In the genomic region with DNA sequence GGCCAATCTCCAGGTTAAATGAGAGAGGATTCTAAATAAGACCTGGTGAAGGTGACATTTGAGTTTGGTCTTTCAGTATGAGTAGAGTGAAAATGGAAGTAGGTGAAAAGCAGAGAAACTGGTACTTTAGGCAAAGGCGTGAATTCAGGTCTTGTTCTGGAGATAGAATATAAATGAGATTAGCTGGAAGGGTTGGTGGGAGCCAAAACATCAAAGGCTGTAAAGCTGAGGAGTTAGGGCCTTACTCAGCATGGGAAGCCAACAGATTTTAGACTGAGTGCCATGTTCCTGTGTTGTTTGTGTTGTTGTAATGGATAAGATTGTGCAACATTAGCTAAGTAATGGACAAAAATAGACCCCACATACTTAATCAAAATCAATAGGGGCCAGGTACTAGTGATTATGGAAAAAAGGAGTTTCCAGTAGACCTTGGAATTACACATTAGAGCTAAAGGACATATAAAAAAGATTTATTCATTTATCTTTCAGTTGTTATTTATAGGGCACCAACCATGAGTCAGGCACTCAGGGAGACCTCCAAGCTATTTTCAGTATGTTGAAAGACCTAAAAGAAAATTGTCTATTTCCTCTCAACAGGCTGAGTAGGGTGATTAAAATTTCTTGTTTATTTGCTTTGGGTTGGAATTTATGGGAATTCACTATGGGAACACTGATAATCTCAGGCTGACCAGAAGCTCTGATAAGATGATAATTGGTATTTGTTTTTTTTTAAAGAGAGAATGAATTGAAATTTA, we compare ENCODE assay signal across 12 cellular contexts. TPM values are rescaled to one million over a fixed set of nuclear protein-coding genes. Genes with fewer than 3 reads are reported as not detected.
DNase-seq lines count a peak whose midpoint lies in the region; ATAC-seq, FAIRE-seq and TF ChIP-seq lines count a peak whose summit lies in the region.
"Had no signal": no experiment of that assay in that cellular context is flagged by ENCODE, and none has a peak within 500 bp of the region (broad histone marks: within the 10 kb centered on the region; RNA-seq: fewer than 3 reads in every experiment).

No MANE protein-coding gene starts in this region.

- TF ChIP-seq CTCF in AG04449 (IDR thresholded peaks at IDR 0.05; ENCODE audit: insufficient read depth, low read length, missing control alignments) (no peak), brain microvascular endothelial cell (IDR thresholded peaks at IDR 0.05; ENCODE audit: low read depth, low read length, missing control alignments) (no peak), D721Med (IDR thresholded peaks at IDR 0.05; ENCODE audit: insufficient read depth, missing control alignments) (no peak)

- CTCF ChIA-PET in AG04449 (lab: Yijun Ruan, JAX) = interaction anchor here (1.3 to 4.8 kb wide), 3 partner anchors 10 to 246 kb away, joined by 3 to 45 read pairs (median 8); no protein-coding TSS in a partner anchor
- CTCF ChIA-PET in activated CD4-positive, alpha-beta memory T cell treated with anti-CD3 and anti-CD28 coated beads, Interleukin-2, amount 10 ng/mL, durations not matched to agents 7 days and 5 days (lab: Charles Lee) = interaction anchor here (1.0 to 2.0 kb wide), 3 partner anchors 10 to 245 kb away, joined by 3 to 4 read pairs (median 4); no protein-coding TSS in a partner anchor

- H3K27me3 Mint-ChIP-seq in activated CD4-positive, alpha-beta memory T cell treated with anti-CD3 and anti-CD28 coated beads, Interleukin-2, amount 10 ng/mL, durations not matched to agents 7 days and 5 days = peaks cover 17% of the 10 kb centered on the region

- in situ Hi-C loops in brain microvascular endothelial cell (cut with HindIII; ENCODE audit: low pct_ligation_motif_present, low sequenced_read_pairs) = loop anchor here (25.0 kb wide), 1 partner anchor 239 kb away; no protein-coding TSS in a partner anchor

- ATAC-seq in GM19043 (IDR thresholded peaks at IDR 0.05; ENCODE audit: low read depth, unreplicated experiment) = peak; percentile 45
- ATAC-seq in HG03565 (IDR thresholded peaks at IDR 0.05; ENCODE audit: unreplicated experiment) = peak; percentile 78

- no peaks in the 10 kb centered on the region for H3K9me3 Mint-ChIP-seq in activated CD4-positive, alpha-beta memory T cell treated with anti-CD3 and anti-CD28 coated beads, Interleukin-2, amount 10 ng/mL, durations not matched to agents 7 days and 5 days

- no peak overlapping the region for H3K27ac Mint-ChIP-seq in activated CD4-positive, alpha-beta memory T cell treated with anti-CD3 and anti-CD28 coated beads, Interleukin-2, amount 10 ng/mL, durations not matched to agents 7 days and 5 days

- no peak overlapping the region for H3K4me3 ChIP-seq in AG04449 (ENCODE audit: low read depth, low read length)
- H3K4me3 ChIP-seq in brain microvascular endothelial cell (ENCODE audit: low read depth, low read length) = no peak overlapping the region

- DNase-seq in AG04449 (ENCODE audit: low read depth, low spot score) = peak; percentile 41
- DNase-seq in brain microvascular endothelial cell = peak; percentile 67
- no peak for DNase-seq in DMS53 treated with DMSO at 0.1 percent for 48 hours (lab: John Stamatoyannopoulos, UW; ENCODE audit: unreplicated experiment)
- DNase-seq in activated CD4-positive, alpha-beta memory T cell treated with anti-CD3 and anti-CD28 coated beads, Interleukin-2, amount 10 ng/mL, durations not matched to agents 7 days and 5 days = no peak
- DNase-seq in NCI-H2029 (lab: John Stamatoyannopoulos, UW) = no peak
- DNase-seq in D721Med (ENCODE audit: insufficient read length, low spot score) = no peak
- DNase-seq: Calu3, NCI-H526 had no signal

- FAIRE-seq in D721Med (lab: Jason Lieb, UNC) = no peak

- peak overlapping the region; percentile 48 for H3K27ac ChIP-seq in brain microvascular endothelial cell

- no peaks in the 10 kb centered on the region for H3K27me3 ChIP-seq in brain microvascular endothelial cell (replicated peaks)

- no peak overlapping the region for H3K4me3 Mint-ChIP-seq in activated CD4-positive, alpha-beta memory T cell treated with anti-CD3 and anti-CD28 coated beads, Interleukin-2, amount 10 ng/mL, durations not matched to agents 7 days and 5 days

- no peaks in the 10 kb centered on the region for H3K36me3 Mint-ChIP-seq in activated CD4-positive, alpha-beta memory T cell treated with anti-CD3 and anti-CD28 coated beads, Interleukin-2, amount 10 ng/mL, durations not matched to agents 7 days and 5 days (ENCODE audit: low read depth)

- peaks cover 4% of the 10 kb centered on the region for H3K4me1 Mint-ChIP-seq in activated CD4-positive, alpha-beta memory T cell treated with anti-CD3 and anti-CD28 coated beads, Interleukin-2, amount 10 ng/mL, durations not matched to agents 7 days and 5 days

- no peaks in the 10 kb centered on the region for H3K36me3 ChIP-seq in brain microvascular endothelial cell (replicated peaks)

- POLR2A ChIA-PET in AG04449 (lab: Yijun Ruan, JAX) = interaction anchor here (0.7 to 0.8 kb wide), 2 partner anchors 12 to 320 kb away, joined by 3 to 4 read pairs; no protein-coding TSS in a partner anchor
- POLR2A ChIA-PET in activated CD4-positive, alpha-beta memory T cell treated with anti-CD3 and anti-CD28 coated beads, Interleukin-2, amount 10 ng/mL, durations not matched to agents 7 days and 5 days (lab: Charles Lee) = no interaction called here

RNA-seq across cellular contexts. Expression of gene ARL14, which starts 20.8 kb away (rescaled TPM):
- not detected for total RNA-seq in activated CD4-positive, alpha-beta memory T cell treated with anti-CD3 and anti-CD28 coated beads, Interleukin-2, amount 10 ng/mL, durations not matched to agents 7 days and 5 days
- total RNA-seq: activated CD8-positive, alpha-beta memory T cell treated with anti-CD3 and anti-CD28 coated beads for 36 hours; mononuclear cell had no signal

RNA-seq across cellular contexts. Expression of gene PPM1L, which starts 58.2 kb away (rescaled TPM):
- total RNA-seq in activated CD4-positive, alpha-beta memory T cell treated with anti-CD3 and anti-CD28 coated beads, Interleukin-2, amount 10 ng/mL, durations not matched to agents 7 days and 5 days = 1 to 10 TPM; 5.9 TPM

Comparison
In these comparisons a context has a peak if more than half of its experiments do, and no peak if none do; other contexts are left out.
1. DNase-seq: peak in AG04449 (single experiment) and brain microvascular endothelial cell (single experiment); none in DMS53 treated with DMSO at 0.1 percent for 48 hours (single experiment), activated CD4-positive, alpha-beta memory T cell treated with anti-CD3 and anti-CD28 coated beads, Interleukin-2, amount 10 ng/mL, durations not matched to agents 7 days and 5 days (single experiment), NCI-H2029 (single experiment) and D721Med (single experiment).